28 cellular contexts compared by ENCODE assay signal in the genomic region with DNA sequence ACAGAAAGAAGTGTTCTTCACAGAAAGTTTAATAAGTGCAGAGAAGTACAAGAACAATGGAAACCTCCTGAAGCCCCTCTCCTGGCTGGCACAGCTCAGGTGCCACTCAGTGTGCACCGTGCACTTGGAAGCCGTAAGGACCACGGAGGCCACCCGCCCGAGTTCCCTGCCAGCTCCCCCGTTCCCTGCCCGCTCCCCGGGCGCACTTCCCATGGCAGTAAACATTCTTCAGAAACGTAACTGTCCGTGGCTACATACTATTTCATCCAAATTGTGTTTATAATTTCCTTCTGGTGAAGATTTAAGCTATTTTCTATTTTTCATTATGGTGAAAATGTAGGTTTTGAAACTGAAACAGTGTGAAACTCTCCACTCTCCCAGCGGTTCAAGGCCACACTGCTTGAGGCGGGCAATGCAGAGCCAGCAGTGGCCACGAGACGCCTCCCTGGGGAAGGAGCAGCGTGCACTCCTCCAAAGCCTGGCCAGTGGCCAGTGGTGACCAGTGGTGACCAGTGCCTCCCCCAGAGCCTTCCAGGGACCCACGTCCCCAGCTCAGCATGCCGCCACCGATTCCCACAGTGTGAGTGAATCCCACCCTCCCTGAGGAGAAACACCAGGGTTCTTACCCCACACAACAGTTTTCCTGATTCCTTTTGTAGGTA. TPM values are rescaled to one million over a fixed set of nuclear protein-coding genes. Genes with fewer than 3 reads are reported as not detected.
DNase-seq lines count a peak whose midpoint lies in the region; ATAC-seq, FAIRE-seq and TF ChIP-seq lines count a peak whose summit lies in the region.
"Had no signal": no experiment of that assay in that cellular context is flagged by ENCODE, and none has a peak within 500 bp of the region (broad histone marks: within the 10 kb centered on the region; RNA-seq: fewer than 3 reads in every experiment).

No MANE protein-coding gene starts in this region.

- H2AFZ ChIP-seq in H1 (ENCODE audit: low read length): no peak overlapping the region
- no peak overlapping the region for H2AFZ ChIP-seq in osteoblast (ENCODE audit: low read length)

- H3K4me3 ChIP-seq in H1 (ENCODE audit: extremely low read depth in 1 of 4, insufficient read depth in 2 of 4, low read depth in 3 of 4, low read length in 4 of 4) (no peak overlapping the region), osteoblast (ENCODE audit: insufficient read depth, low read length) (peak overlapping the region; percentile 51), testis (no peak overlapping the region)
- H3K4me3 ChIP-seq: heart right ventricle, vagina had no signal

- H4K5ac ChIP-seq in H1 (ENCODE audit: insufficient read length, low read depth, low read length): no peak overlapping the region

- TF ChIP-seq EP300 in H1 (IDR thresholded peaks at IDR 0.05; ENCODE audit: borderline replicate concordance in 1 of 2, low read depth in 2 of 2, low read length in 2 of 2): no peak

- FAIRE-seq in H1 (lab: Jason Lieb, UNC): no peak
- FAIRE-seq: colon, D721Med had no signal

- 91% methylated on average over 19 of the region's 19 CpGs; no CpG with 5 or more reads in 1 of the 2 experiments for WGBS in H1 (ENCODE audit: extremely low coverage in 1 of 2, insufficient coverage in 1 of 2, insufficient read length in 1 of 2, insufficient replicate concordance in 2 of 2, low coverage in 1 of 2, low lambda C conversion rate in 2 of 2, missing lambda C conversion rate in 1 of 2), 2 experiments
- 34 to 40% methylated on average over 19 of the region's 19 CpGs for WGBS in testis, 2 donors

- ATAC-seq in left cardiac atrium: peak; percentile 12 to 58

- H2BK12ac ChIP-seq in H1 (ENCODE audit: low read depth, low read length): no peak overlapping the region

- TF ChIP-seq CTCF in H1 (IDR thresholded peaks at IDR 0.05; ENCODE audit: control extremely low read depth in 1 of 3, insufficient read depth in 1 of 3, low read depth in 1 of 3, low read length in 3 of 3): no peak
- peak; percentile 4 for TF ChIP-seq CTCF in osteoblast (IDR thresholded peaks at IDR 0.05; ENCODE audit: extremely low read depth, low read depth, low read length)
- TF ChIP-seq CTCF in testis (IDR thresholded peaks at IDR 0.05): no peak

- H2BK15ac ChIP-seq in H1 (ENCODE audit: low read length): no peak overlapping the region

- intact Hi-C loops in left cardiac atrium (cut with DNase I): no loop called here
- intact Hi-C loops in cardiac septum (cut with DNase I): no loop called here
- intact Hi-C loops in testis (cut with DNase I; ENCODE audit: low total_unique reads): no loop called here

- H4K91ac ChIP-seq in H1 (replicated peaks; ENCODE audit: insufficient read length, low read length): no peak overlapping the region

- H4K8ac ChIP-seq in H1 (ENCODE audit: extremely low read depth, insufficient read depth, low read length): peak overlapping the region; percentile 71; the same call in 1 of the 2 replicates

- H3K23me2 ChIP-seq in H1 (ENCODE audit: low read depth, low read length): no peaks in the 10 kb centered on the region

- no peak overlapping the region for H3K14ac ChIP-seq in H1 (ENCODE audit: insufficient read length)

- H3K9me3 ChIP-seq in H1 (ENCODE audit: insufficient read depth in 2 of 2, low read depth in 1 of 2, low read length in 1 of 2) (no peaks in the 10 kb centered on the region), osteoblast (ENCODE audit: low read depth, low read length) (no peaks in the 10 kb centered on the region), testis (no peaks in the 10 kb centered on the region)
- H3K9me3 ChIP-seq: heart right ventricle, vagina had no signal

- POLR2A ChIA-PET in H1 (lab: Charles Lee; ENCODE audit: partially characterized antibody): interaction anchor here (1.0 to 1.9 kb wide), 3 partner anchors 8 to 105 kb away, joined by 3 to 6 read pairs (median 3); no protein-coding TSS in a partner anchor

- no peak overlapping the region for H3K4me2 ChIP-seq in H1 (ENCODE audit: insufficient read depth in 1 of 2, low read depth in 2 of 2, low read length in 2 of 2)
- H3K4me2 ChIP-seq in osteoblast (ENCODE audit: insufficient read depth, low read length): peak overlapping the region; percentile 68
- H3K4me2 ChIP-seq: KMS-11 had no signal

- H3K9ac ChIP-seq in H1 (replicated peaks in 1 of 4; ENCODE audit: extremely low read depth in 1 of 4, low read depth in 3 of 4, low read length in 3 of 4): no peak overlapping the region
- H3K9ac ChIP-seq: KMS-11 had no signal

- H2BK120ac ChIP-seq in H1 (replicated peaks; ENCODE audit: low read depth, low read length): no peak overlapping the region

- H3K27me3 ChIP-seq in H1 (replicated peaks in 1 of 4; ENCODE audit: control insufficient read depth in 3 of 4, extremely low read depth in 1 of 4, insufficient read depth in 3 of 4, low read length in 3 of 4) (no peaks in the 10 kb centered on the region), osteoblast (ENCODE audit: insufficient read depth, low read length) (no peaks in the 10 kb centered on the region), testis (no peaks in the 10 kb centered on the region)
- H3K27me3 ChIP-seq: heart right ventricle, vagina had no signal

- H3K18ac ChIP-seq in H1 (ENCODE audit: extremely low read depth, low read length): no peak overlapping the region; the same call in 1 of the 2 replicates

- H3K4me1 ChIP-seq in H1 (replicated peaks in 1 of 4; ENCODE audit: control insufficient read depth in 3 of 4, insufficient read depth in 4 of 4, low read length in 3 of 4) (peaks cover 0 to 8% (median 2%) of the 10 kb centered on the region in 4 experiments; a peak in 4 of 7 replicates), osteoblast (ENCODE audit: insufficient read depth, low read length) (peaks cover 8% of the 10 kb centered on the region), testis (peaks cover 63% of the 10 kb centered on the region)

- TF ChIP-seq POLR2A in H1 (IDR thresholded peaks at IDR 0.05; ENCODE audit: control extremely low read depth in 1 of 2, low read depth in 2 of 2, low read length in 2 of 2) (no peak), testis (IDR thresholded peaks at IDR 0.05) (no peak)

- H3K79me1 ChIP-seq in H1 (ENCODE audit: low read depth, low read length): peaks cover 43% of the 10 kb centered on the region

- no peak overlapping the region for H3K4ac ChIP-seq in H1 (replicated peaks; ENCODE audit: insufficient read length, low read depth, low read length)

- no peak overlapping the region for H3K23ac ChIP-seq in H1 (ENCODE audit: insufficient read length)

- DNase-seq in left cardiac atrium (no peak), cardiac septum (ENCODE audit: low spot score) (no peak), H1 (ENCODE audit: low read depth in 1 of 2, low spot score in 2 of 2) (no peak), osteoblast (ENCODE audit: insufficient read length, low spot score, missing footprints) (peak; percentile 94), testis (peak; percentile 94), islet precursor cell (no peak), NCI-H2171 (lab: John Stamatoyannopoulos, UW) (no peak)
- DNase-seq in activated CD4-positive, alpha-beta T cell treated with anti-CD3 and anti-CD28 coated beads for 1 hour: no peak
- DNase-seq: activated CD4-positive, alpha-beta T cell treated with anti-CD3 and anti-CD28 coated beads, Interleukin-2, amount 10 ng/mL, durations not matched to agents 7 days and 5 days; activated naive CD4-positive, alpha-beta T cell; activated T-cell treated with anti-CD3 and anti-CD28 coated beads, Interleukin-2, amount 50 U/mL, for 48 hours; CD4-positive, alpha-beta T cell; effector CD4-positive, alpha-beta T cell; erythroblast; foreskin fibroblast; HFFc6; mesenchymal stem cell; MM.1S; NCI-H1436; NCI-H2107; NCI-H446 treated with DMSO at 0.1 percent for 48 hours; NCI-H82 had no signal

- H3K56ac ChIP-seq in H1 (replicated peaks; ENCODE audit: insufficient read length, low read depth, low read length): no peak overlapping the region

- H3K36me3 ChIP-seq in H1 (ENCODE audit: control insufficient read depth in 2 of 4, insufficient read depth in 4 of 4, low read length in 3 of 4) (no peaks in the 10 kb centered on the region), osteoblast (ENCODE audit: insufficient read depth, low read length) (no peaks in the 10 kb centered on the region), testis (ENCODE audit: low read depth, missing control alignments) (no peaks in the 10 kb centered on the region)
- H3K36me3 ChIP-seq: vagina had no signal

- no peak overlapping the region for H2BK20ac ChIP-seq in H1 (ENCODE audit: low read length)

- no peak overlapping the region for H3K27ac ChIP-seq in H1 (ENCODE audit: low read depth, low read length)
- no peak overlapping the region for H3K27ac ChIP-seq in osteoblast (ENCODE audit: low read depth, low read length)
- peak overlapping the region; percentile 21 to 72 for H3K27ac ChIP-seq in testis
- H3K27ac ChIP-seq: KMS-11, vagina, VCaP had no signal

- CTCF ChIA-PET in H1 (lab: Charles Lee; ENCODE audit: partially characterized antibody): interaction anchor here (0.9 to 4.3 kb wide), 6 partner anchors 8 to 137 kb away, joined by 3 to 22 read pairs (median 4); no protein-coding TSS in a partner anchor

- H4K20me1 ChIP-seq in H1 (replicated peaks in 1 of 2; ENCODE audit: control insufficient read depth in 1 of 2, insufficient read depth in 2 of 2, low read length in 2 of 2): peaks cover 20 to 35% of the 10 kb centered on the region in 2 experiments
- peaks cover 53% of the 10 kb centered on the region for H4K20me1 ChIP-seq in osteoblast (ENCODE audit: insufficient read depth, low read length)

- no peak for TF ChIP-seq RAD21 in H1 (IDR thresholded peaks at IDR 0.05 in 1 of 2, conservative IDR thresholded peaks at IDR 0.05 in 1 of 2; ENCODE audit: low read depth in 2 of 2, low read length in 2 of 2)

- H3K79me2 ChIP-seq in H1 (ENCODE audit: control insufficient read depth in 1 of 2, insufficient read depth in 2 of 2, low read length in 2 of 2) (peaks cover 29 to 92% of the 10 kb centered on the region in 2 experiments), osteoblast (ENCODE audit: insufficient read depth, low read length) (peaks cover 71% of the 10 kb centered on the region)

- H2BK5ac ChIP-seq in H1 (ENCODE audit: low read depth, low read length): no peak overlapping the region; the same call in 1 of the 2 replicates

- H2AK5ac ChIP-seq in H1 (ENCODE audit: low read depth, low read length): no peak overlapping the region

RNA-seq across cellular contexts. Expression of gene TAF4, which starts 46.4 kb away (rescaled TPM):
- total RNA-seq in left cardiac atrium: 1 to 10 TPM; 8.8 to 9.3 TPM
- 13.6 TPM for total RNA-seq in cardiac septum
- 30.1 and 33.0 TPM in 2 replicates for total RNA-seq in H1 (2021; fragmentation: NEBNext Ultra II Directional; extraction: Animal tissue kit (Norgen Biotek cat#: 25700))
- 16.0 and 25.8 TPM in 2 replicates for polyA plus RNA-seq in H1 (2011; rRNA removed)
- polyA plus RNA-seq in H1 (2011; cell fraction: cytosol; rRNA removed): 12.2 TPM
- 17.4 TPM for polyA plus RNA-seq in H1 (2011; cell fraction: nucleus; rRNA removed)
- polyA plus RNA-seq in H1 (2012, experiment 1 of 2): 17.8 to 35.7 TPM (median 25.0 TPM) in 4 replicates
- 9.2 TPM for polyA plus RNA-seq in H1 (2012, experiment 2 of 2)
- polyA plus RNA-seq in H1 (2013, experiment 1 of 2): 24.0 TPM
- 19.7 TPM for polyA plus RNA-seq in H1 (2013, experiment 2 of 2)
- polyA minus RNA-seq in H1 (2011; rRNA and poly(A)+ RNA removed): 4.3 and 4.6 TPM in 2 replicates
- 34.5 TPM for polyA minus RNA-seq in H1 (2011; cell fraction: cytosol; rRNA and poly(A)+ RNA removed)
- polyA minus RNA-seq in H1 (2011; cell fraction: nucleus; rRNA and poly(A)+ RNA removed): 16.3 TPM
- total RNA-seq in osteoblast: 4.3 and 4.7 TPM in 2 replicates
- total RNA-seq in testis: 100 to 1,000 TPM; 107 to 111 TPM
- 30.7 TPM for polyA plus RNA-seq in testis (ENCODE audit: insufficient read depth, low read depth, low replicate concordance)

Comparison
In these comparisons a context has a peak if more than half of its experiments do, and no peak if none do; other contexts are left out.
1. DNase-seq: peak in osteoblast (single experiment) and testis (single experiment); none in left cardiac atrium (single experiment), cardiac septum (single experiment), H1 (0 of 2), activated CD4-positive, alpha-beta T cell treated with anti-CD3 and anti-CD28 coated beads for 1 hour (single experiment), islet precursor cell (single experiment) and NCI-H2171 (single experiment).
2. H3K27ac ChIP-seq: peak in testis (2 of 2); none in H1 (single experiment) and osteoblast (single experiment).